ENCODE assay signal across 13 cellular contexts in the genomic region with DNA sequence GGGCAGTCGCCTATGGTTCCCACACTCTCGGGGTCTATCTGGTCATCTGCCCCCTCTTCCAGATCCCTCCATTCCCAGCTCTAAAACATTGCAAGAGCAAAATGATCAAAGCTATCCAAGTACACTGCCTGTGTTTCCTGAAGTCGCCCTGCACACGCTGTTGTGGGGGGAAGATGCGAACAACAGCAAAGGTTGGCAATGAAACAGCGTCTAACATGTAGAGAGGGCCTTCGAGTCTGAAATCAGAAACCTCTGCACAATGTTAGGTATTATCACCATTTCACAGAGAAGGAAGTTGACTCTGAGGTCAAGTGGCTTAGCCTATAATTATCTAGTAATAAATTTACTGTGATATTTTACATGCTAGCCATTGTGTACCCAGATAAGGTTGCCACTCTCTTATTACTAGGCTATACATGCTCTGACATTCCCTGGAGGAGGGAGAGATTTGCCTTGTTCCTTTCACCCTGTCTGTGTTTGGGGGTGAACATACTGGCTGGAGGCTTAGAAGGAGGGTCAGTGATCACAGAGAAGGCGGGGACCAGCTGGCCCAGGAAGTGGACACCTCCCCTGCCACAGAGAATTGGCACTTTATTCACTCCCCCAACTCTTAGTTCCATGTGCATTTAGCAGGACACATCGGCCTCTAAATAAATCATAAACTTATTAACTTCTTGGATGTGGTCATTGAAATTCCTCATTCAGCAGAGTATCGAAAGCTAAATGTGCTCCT. TPM values are rescaled to one million over a fixed set of nuclear protein-coding genes. Genes with fewer than 3 reads are reported as not detected.
DNase-seq lines count a peak whose midpoint lies in the region; ATAC-seq, FAIRE-seq and TF ChIP-seq lines count a peak whose summit lies in the region.
"Had no signal": no experiment of that assay in that cellular context is flagged by ENCODE, and none has a peak within 500 bp of the region (broad histone marks: within the 10 kb centered on the region; RNA-seq: fewer than 3 reads in every experiment).

No MANE protein-coding gene starts in this region.

- no peak for TF ChIP-seq POLR2A in HepG2 (IDR thresholded peaks at IDR 0.05; ENCODE audit: insufficient read depth in 1 of 2, low read depth in 2 of 2, low read length in 2 of 2)
- no peak for TF ChIP-seq POLR2A in H54 (IDR thresholded peaks at IDR 0.05; ENCODE audit: low read depth, low read length)

- CTCF ChIA-PET in HepG2 (lab: Yijun Ruan, JAX; ENCODE audit: low intra/inter-chr PET ratio, low total read pairs): no interaction called here
- CTCF ChIA-PET in GM10248 (lab: Yijun Ruan, JAX): interaction anchor here (1.2 kb wide), 2 partner anchors 9 to 11 kb away, joined by 3 read pairs; no protein-coding TSS in a partner anchor

- no peak overlapping the region for H3K4me2 ChIP-seq in HepG2 (ENCODE audit: low read depth, low read length)

- intact Hi-C loops in HepG2 (cut with micrococcal nuclease; ENCODE audit: unreplicated experiment): no loop called here

- no peaks in the 10 kb centered on the region for H3K27me3 ChIP-seq in liver (ENCODE audit: control insufficient read depth in 4 of 4, insufficient read depth in 4 of 4, low read length in 3 of 4)
- no peaks in the 10 kb centered on the region; a peak in 1 of 5 replicates for H3K27me3 ChIP-seq in HepG2 (ENCODE audit: control insufficient read depth in 1 of 2, insufficient read depth in 2 of 2, low read length in 2 of 2)

- DNase-seq in HepG2 (ENCODE audit: low spot score) (no peak), OCI-M1 (lab: John Stamatoyannopoulos, UW) (peak; percentile 65), kidney tubule cell (ENCODE audit: low spot score) (peak; percentile 78), H54 (ENCODE audit: insufficient read length, low spot score) (no peak), HFFc6 (no peak), GM10248 (ENCODE audit: extremely low spot score) (no peak)
- DNase-seq: activated CD4-positive, alpha-beta T cell treated with anti-CD3 and anti-CD28 coated beads, Interleukin-2, amount 10 ng/mL, durations not matched to agents 24 days and 14 days; Caco-2; effector memory CD4-positive, alpha-beta T cell; foreskin fibroblast had no signal

- H3K36me3 Mint-ChIP-seq in HFFc6 (ENCODE audit: low read depth): no peaks in the 10 kb centered on the region

- no peak overlapping the region for H3K27ac ChIP-seq in liver (ENCODE audit: low read depth in 1 of 2, low read length in 2 of 2)
- no peak overlapping the region for H3K27ac ChIP-seq in HepG2 (ENCODE audit: extremely low read length, insufficient read depth, low read length)

- H3K27ac Mint-ChIP-seq in HFFc6: no peak overlapping the region
- H3K27ac Mint-ChIP-seq: activated CD4-positive, alpha-beta T cell treated with anti-CD3 and anti-CD28 coated beads, Interleukin-2, amount 10 ng/mL, durations not matched to agents 24 days and 14 days had no signal

- no peaks in the 10 kb centered on the region for H4K20me1 ChIP-seq in HepG2 (ENCODE audit: insufficient read depth, low read length)

- no peak overlapping the region for H3K4me3 Mint-ChIP-seq in HFFc6
- H3K4me3 Mint-ChIP-seq: activated CD4-positive, alpha-beta T cell treated with anti-CD3 and anti-CD28 coated beads, Interleukin-2, amount 10 ng/mL, durations not matched to agents 24 days and 14 days had no signal

- no peak overlapping the region for H3K9ac ChIP-seq in liver (ENCODE audit: low read depth in 1 of 2, low read length in 2 of 2)
- no peak overlapping the region for H3K9ac ChIP-seq in HepG2 (ENCODE audit: insufficient read depth, low read depth, low read length)

- no peak for TF ChIP-seq RAD21 in liver (IDR thresholded peaks at IDR 0.05)
- TF ChIP-seq RAD21 in HepG2 (CRISPR knock-in tag; IDR thresholded peaks at IDR 0.05): no peak

- H3K9me3 ChIP-seq in liver (ENCODE audit: control insufficient read depth in 4 of 4, low read length in 3 of 4) (no peaks in the 10 kb centered on the region), HepG2 (ENCODE audit: low read length) (no peaks in the 10 kb centered on the region)
- H3K9me3 ChIP-seq: Caco-2 had no signal

- WGBS in liver: 79% methylated on average over 10 of the region's 10 CpGs
- 95% methylated on average over 10 of the region's 10 CpGs for WGBS in HepG2 (ENCODE audit: low lambda C conversion rate)

- no peak overlapping the region for H3K4me3 ChIP-seq in liver (ENCODE audit: low read depth in 1 of 3, low read length in 3 of 3)
- H3K4me3 ChIP-seq in HepG2 (replicated peaks in 1 of 3; ENCODE audit: insufficient read depth in 1 of 3, low read depth in 2 of 3, low read length in 3 of 3): no peak overlapping the region

- H3K4me1 Mint-ChIP-seq in HFFc6 (ENCODE audit: low read depth): peaks cover 49% of the 10 kb centered on the region
- H3K4me1 Mint-ChIP-seq: activated CD4-positive, alpha-beta T cell treated with anti-CD3 and anti-CD28 coated beads, Interleukin-2, amount 10 ng/mL, durations not matched to agents 24 days and 14 days had no signal

- no peaks in the 10 kb centered on the region for H3K79me2 ChIP-seq in HepG2 (ENCODE audit: insufficient read depth, low read length)

- H3K9me3 Mint-ChIP-seq in HFFc6: no peaks in the 10 kb centered on the region
- H3K9me3 Mint-ChIP-seq: activated CD4-positive, alpha-beta T cell treated with anti-CD3 and anti-CD28 coated beads, Interleukin-2, amount 10 ng/mL, durations not matched to agents 24 days and 14 days had no signal

- no peak for FAIRE-seq in HepG2 (lab: Jason Lieb, UNC)
- no peak for FAIRE-seq in H54 (lab: Jason Lieb, UNC)
- FAIRE-seq: keratinocyte had no signal

- TF ChIP-seq CTCF in liver (IDR thresholded peaks at IDR 0.05; ENCODE audit: low read depth, low read length, missing input control) (no peak), HepG2 (CRISPR knock-in tag; IDR thresholded peaks at IDR 0.05) (no peak), HFFc6 (IDR thresholded peaks at IDR 0.05) (no peak), GM10248 (IDR thresholded peaks at IDR 0.05; ENCODE audit: control extremely low read depth, extremely low read depth, low read depth, missing control alignments) (no peak)

- H3K36me3 ChIP-seq in liver (ENCODE audit: control insufficient read depth in 4 of 4, insufficient read depth in 3 of 4, low read depth in 1 of 4, low read length in 3 of 4) (no peaks in the 10 kb centered on the region), HepG2 (replicated peaks in 1 of 2; ENCODE audit: control insufficient read depth in 1 of 2, insufficient read depth in 2 of 2, low read length in 2 of 2) (no peaks in the 10 kb centered on the region)

- in situ Hi-C loops in HepG2 (cut with HindIII; ENCODE audit: extremely low pct_ligation_motif_present, low pct_unique_long_range_greater_than_20kb): no loop called here

- TF ChIP-seq EP300 in HepG2 (IDR thresholded peaks at IDR 0.05; ENCODE audit: low read depth in 2 of 2, low read length in 2 of 2): no peak
- no peak for TF ChIP-seq EP300 in HepG2 (CRISPR knock-in tag; IDR thresholded peaks at IDR 0.05; ENCODE audit: borderline replicate concordance)

- H3K4me1 ChIP-seq in liver (ENCODE audit: control insufficient read depth in 4 of 4, insufficient read depth in 4 of 4, low read length in 3 of 4) (no peaks in the 10 kb centered on the region), HepG2 (ENCODE audit: insufficient read depth, low read length) (peaks cover 9% of the 10 kb centered on the region; the same call in 1 of the 2 replicates)
- H3K4me1 ChIP-seq: Caco-2 had no signal

- no peaks in the 10 kb centered on the region for H3K27me3 Mint-ChIP-seq in HFFc6 (ENCODE audit: insufficient read depth)
- H3K27me3 Mint-ChIP-seq: activated CD4-positive, alpha-beta T cell treated with anti-CD3 and anti-CD28 coated beads, Interleukin-2, amount 10 ng/mL, durations not matched to agents 24 days and 14 days had no signal

- no TSS peak for BruUV-seq in HepG2 (replicated peaks; lab: Mats Ljungman, UMichigan)

- no peak for ATAC-seq in HepG2
- no peak for ATAC-seq in HG02759 (IDR thresholded peaks at IDR 0.05; ENCODE audit: unreplicated experiment)

- no peak overlapping the region for H2AFZ ChIP-seq in HepG2 (ENCODE audit: low read length)

- POLR2A ChIA-PET in HepG2 (lab: Yijun Ruan, JAX) (no interaction called here), GM10248 (lab: Yijun Ruan, JAX) (no interaction called here)

TF ChIP-seq in liver, 16 proteins besides CTCF, POLR2A, EP300 and RAD21 (continues in another document):
- TF ChIP-seq NR2F2 (IDR thresholded peaks at IDR 0.05) (peak; percentile 23), GABPA (IDR thresholded peaks at IDR 0.05 in 1 of 2, conservative IDR thresholded peaks at IDR 0.05 in 1 of 2) (no peak)

RNA-seq across cellular contexts. Expression of gene KCTD1, which starts 36.8 kb away (rescaled TPM):
- total RNA-seq in liver (1 to 10 TPM; 1.7 to 2.9 TPM), HepG2 (2016; rRNA removed; fragmentation: Illumina TruSeq; extraction: Trizol) (4.5 and 6.8 TPM in 2 replicates)
- polyA plus RNA-seq in liver (1 to 10 TPM in 1 of 2 donors, under 1 TPM in 1; 0.78 to 2.3 TPM), HepG2 (2011; rRNA removed) (2.5 and 2.7 TPM in 2 replicates)
- 1.2 and 1.3 TPM in 2 replicates for total RNA-seq in HepG2 (2016; cell fraction: cytosol; rRNA removed; fragmentation: Illumina TruSeq; extraction: Trizol; ENCODE audit: low read depth)
- total RNA-seq in HepG2 (2016; cell fraction: insoluble cytoplasmic fraction; rRNA removed; fragmentation: Illumina TruSeq; extraction: Trizol): 4.7 and 5.9 TPM in 2 replicates
- total RNA-seq in HepG2 (2016; cell fraction: membrane; rRNA removed; fragmentation: Illumina TruSeq; extraction: Trizol): 3.6 TPM in 2 replicates
- 5.6 and 7.3 TPM in 2 replicates for total RNA-seq in HepG2 (2016; cell fraction: nucleus; rRNA removed; fragmentation: Illumina TruSeq; extraction: Trizol)
- polyA plus RNA-seq in HepG2 (2011; cell fraction: cytosol; rRNA removed): 1.6 and 2.1 TPM in 2 replicates
- polyA plus RNA-seq in HepG2 (2011; cell fraction: nucleus; rRNA removed): 5.0 and 6.6 TPM in 2 replicates
- 3.6 and 4.4 TPM in 2 replicates for polyA plus RNA-seq in HepG2 (2012)
- polyA plus RNA-seq in HepG2 (2016; cell fraction: cytosol; fragmentation: Illumina TruSeq; extraction: Trizol; ENCODE audit: low read depth): 0.93 and 1.1 TPM in 2 replicates
- 4.7 and 7.0 TPM in 2 replicates for polyA plus RNA-seq in HepG2 (2016; cell fraction: insoluble cytoplasmic fraction; fragmentation: Illumina TruSeq; extraction: Trizol; ENCODE audit: low read depth)
- 2.7 and 2.9 TPM in 2 replicates for polyA plus RNA-seq in HepG2 (2016; cell fraction: membrane; fragmentation: Illumina TruSeq; extraction: Trizol; ENCODE audit: low read depth)
- polyA plus RNA-seq in HepG2 (2016; cell fraction: nucleus; fragmentation: Illumina TruSeq; extraction: Trizol; ENCODE audit: insufficient read depth, low read depth): 5.4 and 5.7 TPM in 2 replicates
- polyA minus RNA-seq in HepG2 (2011; rRNA and poly(A)+ RNA removed; ENCODE audit: low replicate concordance): 10.7 and 12.3 TPM in 2 replicates
- polyA minus RNA-seq in HepG2 (2011; cell fraction: cytosol; rRNA and poly(A)+ RNA removed): 3.1 and 4.3 TPM in 2 replicates
- polyA minus RNA-seq in HepG2 (2011; cell fraction: nucleus; rRNA and poly(A)+ RNA removed): 16.1 and 17.7 TPM in 2 replicates
- total RNA-seq in HFFc6 (2021; fragmentation: NEBNext Ultra II Directional; extraction: Animal tissue kit (Norgen Biotek cat#: 25700)): 10 to 100 TPM; 14.7 to 18.5 (median 17.7) TPM

Comparison
In these comparisons a context has a peak if more than half of its experiments do, and no peak if none do; other contexts are left out.
1. DNase-seq: peak in OCI-M1 (single experiment) and kidney tubule cell (single experiment); none in HepG2 (single experiment), H54 (single experiment), HFFc6 (single experiment) and GM10248 (single experiment).